In the genomic region with DNA sequence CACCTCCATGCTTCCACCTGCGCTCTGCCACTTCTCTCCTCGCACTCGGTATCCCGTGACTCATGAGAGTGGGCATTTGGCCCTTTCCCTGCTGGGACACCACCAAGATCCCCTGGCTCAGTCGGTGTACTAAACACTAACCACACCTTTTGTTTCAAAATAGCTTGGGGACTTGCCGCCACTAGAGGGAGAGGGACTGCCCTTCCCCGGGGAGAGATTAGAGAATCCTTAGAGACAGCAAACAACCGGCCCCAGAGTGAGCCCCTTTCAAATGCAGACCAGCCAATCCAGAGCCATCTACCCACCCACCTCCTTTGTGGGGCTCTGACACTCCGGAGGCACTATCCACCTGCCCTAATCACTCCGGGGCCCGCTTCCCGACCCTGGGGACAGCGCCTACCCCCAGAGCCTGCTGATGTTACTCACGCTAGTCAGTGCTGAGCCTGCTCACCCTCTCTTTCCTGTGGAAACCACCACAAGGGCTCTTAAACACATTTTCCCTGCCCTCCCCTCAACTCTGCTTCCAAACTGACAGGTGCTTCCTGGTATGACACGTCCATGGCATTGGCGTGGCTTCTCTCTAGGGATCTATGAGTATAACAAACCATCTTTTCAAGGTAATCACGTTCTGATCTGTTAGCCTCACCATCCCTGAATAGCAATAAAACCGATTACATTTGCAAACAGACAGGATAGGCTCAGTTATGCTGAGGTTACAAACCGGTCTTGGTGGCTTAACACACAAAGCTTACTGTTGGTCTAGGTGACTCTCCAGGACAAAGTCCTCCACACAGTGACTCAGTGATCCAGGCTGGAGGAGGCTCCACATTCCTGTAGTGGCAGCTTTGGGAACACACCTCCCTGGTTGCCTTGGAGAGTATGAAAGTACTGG, we compare ENCODE assay signal across 8 cellular contexts.
DNase-seq lines count a peak whose midpoint lies in the region; ATAC-seq, FAIRE-seq and TF ChIP-seq lines count a peak whose summit lies in the region.

No MANE protein-coding gene starts in this region.

- no peak for TF ChIP-seq POLR2A in H54 (IDR thresholded peaks at IDR 0.05; ENCODE audit: low read depth, low read length)

- H3K4me2 ChIP-seq in smooth muscle cell, result no peak overlapping the region

- no peak overlapping the region for H2AFZ ChIP-seq in smooth muscle cell (ENCODE audit: low read depth)

- peak; percentile 54 for ATAC-seq in GM18868 (IDR thresholded peaks at IDR 0.05; ENCODE audit: unreplicated experiment)

- peaks cover 37% of the 10 kb centered on the region for H3K27me3 ChIP-seq in smooth muscle cell (ENCODE audit: low read depth)

- H3K36me3 ChIP-seq in smooth muscle cell (ENCODE audit: low read depth), result no peaks in the 10 kb centered on the region

- no peaks in the 10 kb centered on the region for H3F3A ChIP-seq in smooth muscle cell (ENCODE audit: low read depth)

- no peaks in the 10 kb centered on the region for H3K79me2 ChIP-seq in smooth muscle cell (ENCODE audit: low read depth)

- CTCF ChIA-PET in AG04449 (lab: Yijun Ruan, JAX), result no interaction called here

- POLR2A ChIA-PET in AG04449 (lab: Yijun Ruan, JAX), result no interaction called here

- no peak overlapping the region for H3K4me3 ChIP-seq in AG04449 (ENCODE audit: low read depth, low read length)
- H3K4me3 ChIP-seq in WI38 (ENCODE audit: low read depth, low read length), result no peak overlapping the region
- H3K4me3 ChIP-seq in foreskin fibroblast (ENCODE audit: low read depth in 1 of 2, low read length in 2 of 2), result no peak overlapping the region
- no peak overlapping the region for H3K4me3 ChIP-seq in smooth muscle cell

- no peak overlapping the region for H3K27ac ChIP-seq in smooth muscle cell (ENCODE audit: low read depth)

- no peaks in the 10 kb centered on the region for H4K20me1 ChIP-seq in smooth muscle cell (ENCODE audit: low read depth)

- H3K9me3 ChIP-seq in smooth muscle cell (replicated peaks; ENCODE audit: low read depth), result no peaks in the 10 kb centered on the region

- DNase-seq in AG04449 (ENCODE audit: low read depth, low spot score), result no peak
- peak; percentile 25 for DNase-seq in NCI-H128 (lab: John Stamatoyannopoulos, UW; ENCODE audit: unreplicated experiment)
- DNase-seq in foreskin fibroblast, result no peak
- DNase-seq in smooth muscle cell (lab: John Stamatoyannopoulos, UW; ENCODE audit: unreplicated experiment), result no peak
- no peak for DNase-seq in H54 (ENCODE audit: insufficient read length, low spot score)
- DNase-seq in AG08396 (ENCODE audit: low spot score), result no peak

- H3K4me1 ChIP-seq in smooth muscle cell (ENCODE audit: low read depth), result no peaks in the 10 kb centered on the region

- no peak overlapping the region for H3K9ac ChIP-seq in smooth muscle cell (ENCODE audit: low read depth)

- no peak for FAIRE-seq in H54 (lab: Jason Lieb, UNC)

- 24% methylated on average over 19 of the region's 19 CpGs for WGBS in smooth muscle cell (ENCODE audit: low lambda C conversion rate)

- peak; percentile 29 for TF ChIP-seq CTCF in AG04449 (IDR thresholded peaks at IDR 0.05; ENCODE audit: insufficient read depth, low read length, missing control alignments)
- peak; percentile 28 for TF ChIP-seq CTCF in WI38 (IDR thresholded peaks at IDR 0.05; ENCODE audit: low read depth, low read length)
- TF ChIP-seq CTCF in foreskin fibroblast (IDR thresholded peaks at IDR 0.05; ENCODE audit: low read depth, low read length), result peak; percentile 28
- TF ChIP-seq CTCF in smooth muscle cell (IDR thresholded peaks at IDR 0.05; ENCODE audit: borderline replicate concordance, insufficient read depth, poor library complexity, severe bottlenecking), result peak; percentile 34
